Comparison of ENCODE assay signal across 1 cellular context in the genomic region with DNA sequence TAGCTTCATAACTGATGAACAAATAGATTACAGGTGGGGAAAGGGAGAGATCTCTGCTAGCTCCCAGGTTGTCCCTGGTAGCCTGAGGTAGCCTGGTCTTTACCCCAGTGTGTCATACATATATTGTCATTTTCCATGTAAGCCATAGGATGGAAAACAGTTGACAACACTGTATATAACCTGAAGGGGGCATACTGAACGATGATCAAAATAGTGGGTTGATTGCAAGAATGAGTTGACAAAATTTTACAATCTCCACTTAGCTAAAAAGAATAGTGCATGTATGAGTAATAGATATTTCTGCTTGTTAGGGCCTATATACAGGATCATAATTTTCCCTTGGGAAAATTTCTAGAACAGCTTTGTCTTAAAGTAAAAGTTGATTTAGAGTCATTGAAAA.
TF ChIP-seq lines count a peak whose summit lies in the region.

No MANE protein-coding gene starts in this region.

TF ChIP-seq in GM23338, 12 proteins besides CTCF, POLR2A, EP300 and RAD21 (continued from another document):
- TF ChIP-seq, protein P1, sequence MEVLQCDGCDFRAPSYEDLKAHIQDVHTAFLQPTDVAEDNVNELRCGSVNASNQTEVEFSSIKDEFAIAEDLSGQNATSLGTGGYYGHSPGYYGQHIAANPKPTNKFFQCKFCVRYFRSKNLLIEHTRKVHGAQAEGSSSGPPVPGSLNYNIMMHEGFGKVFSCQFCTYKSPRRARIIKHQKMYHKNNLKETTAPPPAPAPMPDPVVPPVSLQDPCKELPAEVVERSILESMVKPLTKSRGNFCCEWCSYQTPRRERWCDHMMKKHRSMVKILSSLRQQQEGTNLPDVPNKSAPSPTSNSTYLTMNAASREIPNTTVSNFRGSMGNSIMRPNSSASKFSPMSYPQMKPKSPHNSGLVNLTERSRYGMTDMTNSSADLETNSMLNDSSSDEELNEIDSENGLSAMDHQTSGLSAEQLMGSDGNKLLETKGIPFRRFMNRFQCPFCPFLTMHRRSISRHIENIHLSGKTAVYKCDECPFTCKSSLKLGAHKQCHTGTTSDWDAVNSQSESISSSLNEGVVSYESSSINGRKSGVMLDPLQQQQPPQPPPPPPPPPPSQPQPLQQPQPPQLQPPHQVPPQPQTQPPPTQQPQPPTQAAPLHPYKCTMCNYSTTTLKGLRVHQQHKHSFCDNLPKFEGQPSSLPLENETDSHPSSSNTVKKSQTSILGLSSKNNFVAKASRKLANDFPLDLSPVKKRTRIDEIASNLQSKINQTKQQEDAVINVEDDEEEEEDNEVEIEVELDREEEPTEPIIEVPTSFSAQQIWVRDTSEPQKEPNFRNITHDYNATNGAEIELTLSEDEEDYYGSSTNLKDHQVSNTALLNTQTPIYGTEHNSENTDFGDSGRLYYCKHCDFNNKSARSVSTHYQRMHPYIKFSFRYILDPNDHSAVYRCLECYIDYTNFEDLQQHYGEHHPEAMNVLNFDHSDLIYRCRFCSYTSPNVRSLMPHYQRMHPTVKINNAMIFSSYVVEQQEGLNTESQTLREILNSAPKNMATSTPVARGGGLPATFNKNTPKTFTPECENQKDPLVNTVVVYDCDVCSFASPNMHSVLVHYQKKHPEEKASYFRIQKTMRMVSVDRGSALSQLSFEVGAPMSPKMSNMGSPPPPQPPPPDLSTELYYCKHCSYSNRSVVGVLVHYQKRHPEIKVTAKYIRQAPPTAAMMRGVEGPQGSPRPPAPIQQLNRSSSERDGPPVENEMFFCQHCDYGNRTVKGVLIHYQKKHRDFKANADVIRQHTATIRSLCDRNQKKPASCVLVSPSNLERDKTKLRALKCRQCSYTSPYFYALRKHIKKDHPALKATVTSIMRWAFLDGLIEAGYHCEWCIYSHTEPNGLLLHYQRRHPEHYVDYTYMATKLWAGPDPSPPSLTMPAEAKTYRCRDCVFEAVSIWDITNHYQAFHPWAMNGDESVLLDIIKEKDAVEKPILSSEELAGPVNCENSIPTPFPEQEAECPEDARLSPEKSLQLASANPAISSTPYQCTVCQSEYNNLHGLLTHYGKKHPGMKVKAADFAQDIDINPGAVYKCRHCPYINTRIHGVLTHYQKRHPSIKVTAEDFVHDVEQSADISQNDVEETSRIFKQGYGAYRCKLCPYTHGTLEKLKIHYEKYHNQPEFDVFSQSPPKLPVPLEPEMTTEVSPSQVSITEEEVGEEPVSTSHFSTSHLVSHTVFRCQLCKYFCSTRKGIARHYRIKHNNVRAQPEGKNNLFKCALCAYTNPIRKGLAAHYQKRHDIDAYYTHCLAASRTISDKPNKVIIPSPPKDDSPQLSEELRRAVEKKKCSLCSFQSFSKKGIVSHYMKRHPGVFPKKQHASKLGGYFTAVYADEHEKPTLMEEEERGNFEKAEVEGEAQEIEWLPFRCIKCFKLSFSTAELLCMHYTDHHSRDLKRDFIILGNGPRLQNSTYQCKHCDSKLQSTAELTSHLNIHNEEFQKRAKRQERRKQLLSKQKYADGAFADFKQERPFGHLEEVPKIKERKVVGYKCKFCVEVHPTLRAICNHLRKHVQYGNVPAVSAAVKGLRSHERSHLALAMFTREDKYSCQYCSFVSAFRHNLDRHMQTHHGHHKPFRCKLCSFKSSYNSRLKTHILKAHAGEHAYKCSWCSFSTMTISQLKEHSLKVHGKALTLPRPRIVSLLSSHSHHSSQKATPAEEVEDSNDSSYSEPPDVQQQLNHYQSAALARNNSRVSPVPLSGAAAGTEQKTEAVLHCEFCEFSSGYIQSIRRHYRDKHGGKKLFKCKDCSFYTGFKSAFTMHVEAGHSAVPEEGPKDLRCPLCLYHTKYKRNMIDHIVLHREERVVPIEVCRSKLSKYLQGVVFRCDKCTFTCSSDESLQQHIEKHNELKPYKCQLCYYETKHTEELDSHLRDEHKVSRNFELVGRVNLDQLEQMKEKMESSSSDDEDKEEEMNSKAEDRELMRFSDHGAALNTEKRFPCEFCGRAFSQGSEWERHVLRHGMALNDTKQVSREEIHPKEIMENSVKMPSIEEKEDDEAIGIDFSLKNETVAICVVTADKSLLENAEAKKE (CRISPR knock-in tag; IDR thresholded peaks at IDR 0.05) = no peak
- TF ChIP-seq CREB1 (CRISPR knock-in tag; IDR thresholded peaks at IDR 0.05; ENCODE audit: low read depth) = no peak
- no peak for TF ChIP-seq NANOG (IDR thresholded peaks at IDR 0.05; ENCODE audit: borderline replicate concordance)
- TF ChIP-seq, protein P2, sequence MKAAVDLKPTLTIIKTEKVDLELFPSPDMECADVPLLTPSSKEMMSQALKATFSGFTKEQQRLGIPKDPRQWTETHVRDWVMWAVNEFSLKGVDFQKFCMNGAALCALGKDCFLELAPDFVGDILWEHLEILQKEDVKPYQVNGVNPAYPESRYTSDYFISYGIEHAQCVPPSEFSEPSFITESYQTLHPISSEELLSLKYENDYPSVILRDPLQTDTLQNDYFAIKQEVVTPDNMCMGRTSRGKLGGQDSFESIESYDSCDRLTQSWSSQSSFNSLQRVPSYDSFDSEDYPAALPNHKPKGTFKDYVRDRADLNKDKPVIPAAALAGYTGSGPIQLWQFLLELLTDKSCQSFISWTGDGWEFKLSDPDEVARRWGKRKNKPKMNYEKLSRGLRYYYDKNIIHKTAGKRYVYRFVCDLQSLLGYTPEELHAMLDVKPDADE (IDR thresholded peaks at IDR 0.05) = no peak
- TF ChIP-seq ZNF114 (CRISPR knock-in tag; IDR thresholded peaks at IDR 0.05) = no peak
- TF ChIP-seq EZH2phosphoT487 (IDR thresholded peaks at IDR 0.05; ENCODE audit: unreplicated experiment) = no peak
- TF ChIP-seq EZH2 (IDR thresholded peaks at IDR 0.05; ENCODE audit: low read depth, unreplicated experiment) = no peak
- TF ChIP-seq, protein P3, sequence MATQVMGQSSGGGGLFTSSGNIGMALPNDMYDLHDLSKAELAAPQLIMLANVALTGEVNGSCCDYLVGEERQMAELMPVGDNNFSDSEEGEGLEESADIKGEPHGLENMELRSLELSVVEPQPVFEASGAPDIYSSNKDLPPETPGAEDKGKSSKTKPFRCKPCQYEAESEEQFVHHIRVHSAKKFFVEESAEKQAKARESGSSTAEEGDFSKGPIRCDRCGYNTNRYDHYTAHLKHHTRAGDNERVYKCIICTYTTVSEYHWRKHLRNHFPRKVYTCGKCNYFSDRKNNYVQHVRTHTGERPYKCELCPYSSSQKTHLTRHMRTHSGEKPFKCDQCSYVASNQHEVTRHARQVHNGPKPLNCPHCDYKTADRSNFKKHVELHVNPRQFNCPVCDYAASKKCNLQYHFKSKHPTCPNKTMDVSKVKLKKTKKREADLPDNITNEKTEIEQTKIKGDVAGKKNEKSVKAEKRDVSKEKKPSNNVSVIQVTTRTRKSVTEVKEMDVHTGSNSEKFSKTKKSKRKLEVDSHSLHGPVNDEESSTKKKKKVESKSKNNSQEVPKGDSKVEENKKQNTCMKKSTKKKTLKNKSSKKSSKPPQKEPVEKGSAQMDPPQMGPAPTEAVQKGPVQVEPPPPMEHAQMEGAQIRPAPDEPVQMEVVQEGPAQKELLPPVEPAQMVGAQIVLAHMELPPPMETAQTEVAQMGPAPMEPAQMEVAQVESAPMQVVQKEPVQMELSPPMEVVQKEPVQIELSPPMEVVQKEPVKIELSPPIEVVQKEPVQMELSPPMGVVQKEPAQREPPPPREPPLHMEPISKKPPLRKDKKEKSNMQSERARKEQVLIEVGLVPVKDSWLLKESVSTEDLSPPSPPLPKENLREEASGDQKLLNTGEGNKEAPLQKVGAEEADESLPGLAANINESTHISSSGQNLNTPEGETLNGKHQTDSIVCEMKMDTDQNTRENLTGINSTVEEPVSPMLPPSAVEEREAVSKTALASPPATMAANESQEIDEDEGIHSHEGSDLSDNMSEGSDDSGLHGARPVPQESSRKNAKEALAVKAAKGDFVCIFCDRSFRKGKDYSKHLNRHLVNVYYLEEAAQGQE (IDR thresholded peaks at IDR 0.05; ENCODE audit: unreplicated experiment) = no peak
